ENCODE assay signal across 1 cellular context in the genomic region with DNA sequence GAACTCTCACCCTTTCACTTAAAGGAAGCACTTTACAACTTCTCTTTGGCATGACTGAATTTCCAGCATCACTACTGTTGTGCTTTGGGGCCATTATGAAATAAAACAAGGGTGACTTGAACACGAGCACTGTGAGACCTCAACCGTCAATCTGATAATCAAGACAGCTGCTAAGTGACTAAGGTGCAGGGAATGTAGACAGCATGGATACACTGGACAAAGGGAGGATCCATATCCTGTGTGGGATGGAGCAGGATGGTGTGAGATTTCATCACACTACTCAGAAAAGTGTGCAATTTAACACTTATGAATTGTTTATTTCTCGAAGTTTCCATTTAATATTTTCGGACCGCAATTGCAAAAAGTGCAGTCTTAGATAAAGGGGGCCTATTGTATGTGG.
TF ChIP-seq lines count a peak whose summit lies in the region.

No MANE protein-coding gene starts in this region.

TF ChIP-seq in SK-N-SH treated with all-trans-retinoic acid at 6 μM for 48 hours, 23 proteins besides CTCF, POLR2A, EP300 and RAD21 (continued from another document):
- no peak for TF ChIP-seq TSHZ2 (CRISPR knock-in tag; IDR thresholded peaks at IDR 0.05)
- TF ChIP-seq ZFP3 (CRISPR knock-in tag; IDR thresholded peaks at IDR 0.05), result no peak
